In genomic region chr2:218671654-218672566, GRCh38 we compare ENCODE assay signal across 8 cellular contexts. TPM values are rescaled to one million over a fixed set of nuclear protein-coding genes. Genes with fewer than 3 reads are reported as not detected.
A peak's percentile ranks its signal among the peaks of the same experiment; 100 is the strongest.
DNase-seq lines count a peak whose midpoint lies in the region; ATAC-seq and TF ChIP-seq lines count a peak whose summit lies in the region.

TSS of gene RNF25 (minus strand) at chr2:218672002. CDS start at chr2:218671970, 32 bp downstream.
TSS of gene STK36 (plus strand) at chr2:218672086. CDS start at chr2:218672830, 744 bp downstream.

- no peaks in the 10 kb centered on the region for H3K9me3 Mint-ChIP-seq in dendritic cell treated with granulocyte-macrophage colony-stimulating factor and Interleukin-4, amounts not matched to agents 40 ng/mL and 50 ng/mL, for 4 days

- intact Hi-C loops in dendritic cell treated with granulocyte-macrophage colony-stimulating factor and Interleukin-4, amounts not matched to agents 40 ng/mL and 50 ng/mL, for 4 days (cut with micrococcal nuclease) = loop anchor here (2.0 kb wide), 1 partner anchor 39 kb away; the partner anchor contains the start of gene TTLL4
- intact Hi-C loops in left lung (cut with DNase I) = no loop called here

- H3K9me3 ChIP-seq in left lung = no peaks in the 10 kb centered on the region

- peaks cover 39% of the 10 kb centered on the region for H3K36me3 Mint-ChIP-seq in dendritic cell treated with granulocyte-macrophage colony-stimulating factor and Interleukin-4, amounts not matched to agents 40 ng/mL and 50 ng/mL, for 4 days (ENCODE audit: low read depth)

- no peaks in the 10 kb centered on the region for H3K27me3 Mint-ChIP-seq in dendritic cell treated with granulocyte-macrophage colony-stimulating factor and Interleukin-4, amounts not matched to agents 40 ng/mL and 50 ng/mL, for 4 days

- peak; percentile 5 to 89 (median 79) for DNase-seq in C1 segment of cervical spinal cord (lab: John Stamatoyannopoulos, UW)
- peak; percentile 93 for DNase-seq in NCI-H748 (lab: John Stamatoyannopoulos, UW; ENCODE audit: unreplicated experiment)
- peak; percentile 67 to 80 for DNase-seq in activated CD4-positive, alpha-beta T cell treated with anti-CD3 and anti-CD28 coated beads, Interleukin-2, amount 50 U/mL, for 24 hours (ENCODE audit: low read depth in 1 of 2, low spot score in 1 of 2)
- DNase-seq in left lung = peak; percentile 87 to 93
- DNase-seq in stimulated activated CD4-positive, alpha-beta T cell treated with anti-CD3 and anti-CD28 coated beads, Interleukin-2, amount 100 ng/mL, for 48 hours = peak; percentile 73 to 76

- ATAC-seq in GM19328 (IDR thresholded peaks at IDR 0.05; ENCODE audit: unreplicated experiment) = peak; percentile 98
- ATAC-seq in HG03469 (IDR thresholded peaks at IDR 0.05; ENCODE audit: unreplicated experiment) = peak; percentile 92
- ATAC-seq in left lung = peak; percentile 98

- H3K27ac Mint-ChIP-seq in dendritic cell treated with granulocyte-macrophage colony-stimulating factor and Interleukin-4, amounts not matched to agents 40 ng/mL and 50 ng/mL, for 4 days = peak within 1 kb of the TSS; percentile 88

- peaks cover 0 to 33% of the 10 kb centered on the region in 2 donors for H3K36me3 ChIP-seq in left lung

- H3K27me3 ChIP-seq in left lung = no peaks in the 10 kb centered on the region

- peak within 1 kb of the TSS; percentile 77 to 94 for H3K4me3 ChIP-seq in left lung

- peaks cover 19% of the 10 kb centered on the region for H3K4me1 Mint-ChIP-seq in dendritic cell treated with granulocyte-macrophage colony-stimulating factor and Interleukin-4, amounts not matched to agents 40 ng/mL and 50 ng/mL, for 4 days (ENCODE audit: low read depth)

- peak within 1 kb of the TSS; percentile 46 to 70 for H3K27ac ChIP-seq in left lung

- peak within 1 kb of the TSS; percentile 95 for H3K4me3 Mint-ChIP-seq in dendritic cell treated with granulocyte-macrophage colony-stimulating factor and Interleukin-4, amounts not matched to agents 40 ng/mL and 50 ng/mL, for 4 days

- H3K4me1 ChIP-seq in left lung = peaks cover 12 to 18% of the 10 kb centered on the region in 2 donors

- TF ChIP-seq CTCF in left lung (IDR thresholded peaks at IDR 0.05) = no peak

RNA-seq across cellular contexts. Expression of gene RNF25, which starts in this region (rescaled TPM):
- 10 to 100 TPM; 15.5 to 19.3 TPM for total RNA-seq in left lung

RNA-seq across cellular contexts. Expression of gene STK36, which starts in this region (rescaled TPM):
- total RNA-seq in left lung = 10 to 100 TPM; 40.1 to 49.8 TPM

Comparison
In these comparisons a context has a peak if more than half of its experiments do, and no peak if none do; other contexts are left out.
1. Peak in every context shown above with its lines: DNase-seq, ATAC-seq, H3K4me3 ChIP-seq and H3K27ac ChIP-seq.